8 cellular contexts compared by ENCODE assay signal in the genomic region with DNA sequence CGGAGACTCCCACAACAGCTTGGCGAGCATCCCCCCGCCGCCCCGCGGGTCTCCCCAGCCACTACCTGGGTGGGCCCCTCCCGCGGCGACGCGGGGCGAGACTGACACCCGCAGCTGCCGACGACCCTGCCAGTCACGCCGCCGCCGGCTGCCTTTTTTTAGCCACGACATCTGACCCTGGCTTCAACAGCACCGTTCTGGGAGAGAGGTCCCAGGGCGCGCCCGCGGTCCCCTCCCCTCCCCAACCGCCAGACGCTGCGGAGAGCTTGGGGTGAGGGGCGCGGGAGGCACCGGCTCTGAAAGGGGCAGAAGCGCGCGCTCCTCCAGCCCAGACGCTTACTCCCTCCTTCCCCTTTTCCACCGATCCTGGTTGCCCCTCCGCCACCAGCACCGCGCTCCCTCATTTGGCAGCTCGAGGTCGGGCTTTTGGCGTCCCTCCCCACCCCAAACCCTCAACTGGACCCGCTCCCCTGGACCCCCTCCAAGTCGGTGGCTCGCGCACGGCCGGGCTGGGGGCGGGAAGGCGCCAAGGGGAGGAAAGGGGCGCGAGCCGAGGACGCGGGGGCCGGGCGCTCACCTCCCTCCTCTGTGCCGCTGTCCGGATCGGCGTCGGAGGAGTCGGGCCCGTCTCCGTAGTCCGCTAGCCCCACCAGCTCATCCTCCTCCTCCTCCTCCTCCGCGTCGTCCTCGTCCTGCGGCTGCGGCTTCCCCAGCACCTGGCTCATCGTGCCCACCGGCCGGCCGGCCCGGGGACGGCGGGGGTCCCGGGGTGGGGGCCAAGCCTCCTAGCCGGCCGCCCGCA. TPM values are rescaled to one million over a fixed set of nuclear protein-coding genes. Genes with fewer than 3 reads are reported as not detected.
DNase-seq lines count a peak whose midpoint lies in the region; ATAC-seq and TF ChIP-seq lines count a peak whose summit lies in the region.

No MANE protein-coding gene starts in this region.

- intact Hi-C loops in lower lobe of right lung (cut with DNase I): no loop called here

- no peaks in the 10 kb centered on the region for H3K9me3 Mint-ChIP-seq in CD8-positive, alpha-beta memory T cell

- no peak overlapping the region for H3K27ac ChIP-seq in CD8-positive, alpha-beta memory T cell (ENCODE audit: low read depth, low read length)
- H3K27ac ChIP-seq in cingulate gyrus (ENCODE audit: low read depth, low read length) (peak overlapping the region; percentile 72), lower lobe of right lung (peak overlapping the region; percentile 77)

- H3K36me3 ChIP-seq in CD8-positive, alpha-beta memory T cell (ENCODE audit: insufficient read depth, low read length): no peaks in the 10 kb centered on the region
- H3K36me3 ChIP-seq in lower lobe of right lung: no peaks in the 10 kb centered on the region

- no peak for TF ChIP-seq CTCF in lower lobe of right lung (IDR thresholded peaks at IDR 0.05)

- H3K27ac Mint-ChIP-seq in CD8-positive, alpha-beta memory T cell: peak overlapping the region in 2 of 8 donors; percentile 32 to 71

- peaks cover 0 to 4% (median 0%) of the 10 kb centered on the region in 3 donors for H3K36me3 Mint-ChIP-seq in CD8-positive, alpha-beta memory T cell

- peaks cover 10 to 25% (median 14%) of the 10 kb centered on the region in 3 donors for H3K4me1 Mint-ChIP-seq in CD8-positive, alpha-beta memory T cell

- peak overlapping the region; percentile 79 to 92 (median 84) for H3K4me3 Mint-ChIP-seq in CD8-positive, alpha-beta memory T cell

- CTCF ChIA-PET in CD8-positive, alpha-beta memory T cell (lab: Charles Lee): interaction anchor here (0.9 to 5.1 kb wide), 5 partner anchors 21 to 43 kb away, joined by 3 to 24 read pairs (median 7); no protein-coding TSS in a partner anchor

- peak; percentile 45 for ATAC-seq in GM19455 (IDR thresholded peaks at IDR 0.05; ENCODE audit: unreplicated experiment)
- ATAC-seq in HG03571 (IDR thresholded peaks at IDR 0.05; ENCODE audit: unreplicated experiment): peak; percentile 29
- ATAC-seq in lower lobe of right lung: peak; percentile 75 to 78

- peaks cover 24 to 28% of the 10 kb centered on the region in 2 donors for H3K27me3 Mint-ChIP-seq in CD8-positive, alpha-beta memory T cell

- peak overlapping the region; percentile 53 for H3K4me3 ChIP-seq in CD8-positive, alpha-beta memory T cell (ENCODE audit: low read length)
- H3K4me3 ChIP-seq in lower lobe of right lung: peak overlapping the region; percentile 81

- H3K9me3 ChIP-seq in CD8-positive, alpha-beta memory T cell (ENCODE audit: low read length): no peaks in the 10 kb centered on the region
- no peaks in the 10 kb centered on the region for H3K9me3 ChIP-seq in lower lobe of right lung

- peaks cover 20% of the 10 kb centered on the region for H3K4me1 ChIP-seq in CD8-positive, alpha-beta memory T cell (ENCODE audit: insufficient read depth, low read length)
- H3K4me1 ChIP-seq in lower lobe of right lung: peaks cover 18% of the 10 kb centered on the region

- peaks cover 4% of the 10 kb centered on the region for H3K27me3 ChIP-seq in CD8-positive, alpha-beta memory T cell (ENCODE audit: insufficient read depth, low read length, poor library complexity, severe bottlenecking)
- H3K27me3 ChIP-seq in lower lobe of right lung (ENCODE audit: low read depth): no peaks in the 10 kb centered on the region

- DNase-seq in CD8-positive, alpha-beta memory T cell: peak in 4 of 5 donors; percentile 9 to 49 (median 20)
- DNase-seq in T-helper 9 cell (peak; percentile 15), lower lobe of right lung (peak; percentile 64), SW 1271 (lab: John Stamatoyannopoulos, UW) (no peak)
- DNase-seq in stimulated activated naive CD4-positive, alpha-beta T cell treated with Interleukin-2 at 50 U/mL for 16 hours (lab: John Stamatoyannopoulos, UW): peak; percentile 16

- POLR2A ChIA-PET in CD8-positive, alpha-beta memory T cell (lab: Charles Lee): interaction anchor here (1.0 kb wide), 3 partner anchors 39 to 417 kb away, joined by 3 to 4 read pairs (median 3); no protein-coding TSS in a partner anchor

RNA-seq across cellular contexts. Expression of a gene that starts 0.6 kb away (rescaled TPM):
- total RNA-seq in CD8-positive, alpha-beta memory T cell: 1 to 10 TPM; 7.3 to 8.7 TPM
- 1.4 TPM for polyA plus RNA-seq in CD8-positive, alpha-beta memory T cell
- 62.9 TPM for total RNA-seq in lower lobe of right lung

RNA-seq across cellular contexts. Expression of a gene that starts 21.5 kb away (rescaled TPM):
- total RNA-seq in CD8-positive, alpha-beta memory T cell: 1 to 10 TPM; 3.0 to 3.4 TPM
- 2.8 TPM for polyA plus RNA-seq in CD8-positive, alpha-beta memory T cell
- total RNA-seq in lower lobe of right lung: 17.7 TPM

RNA-seq across cellular contexts. Expression of a gene that starts 58.9 kb away (rescaled TPM):
- total RNA-seq in CD8-positive, alpha-beta memory T cell: 10 to 100 TPM; 27.1 to 27.2 TPM
- 36.0 TPM for polyA plus RNA-seq in CD8-positive, alpha-beta memory T cell
- total RNA-seq in lower lobe of right lung: 46.9 TPM

Comparison
In these comparisons a context has a peak if more than half of its experiments do, and no peak if none do; other contexts are left out.
1. DNase-seq: peak in CD8-positive, alpha-beta memory T cell (4 of 5), T-helper 9 cell (single experiment), lower lobe of right lung (single experiment) and stimulated activated naive CD4-positive, alpha-beta T cell treated with Interleukin-2 at 50 U/mL for 16 hours (single experiment); none in SW 1271 (0 of 2).
2. Peak in every context shown above with its lines, with median percentiles within 50 percentile points of each other: ATAC-seq.